8 cellular contexts compared by ENCODE assay signal in genomic region chr18:46213295-46213694, GRCh38.
A peak's percentile ranks its signal among the peaks of the same experiment; 100 is the strongest.
DNase-seq lines count a peak whose midpoint lies in the region; ATAC-seq and TF ChIP-seq lines count a peak whose summit lies in the region.

No MANE protein-coding gene starts in this region.

- peaks cover 40% of the 10 kb centered on the region for H3K4me1 ChIP-seq in DND-41 (ENCODE audit: insufficient read depth, low read length)
- peaks cover 40% of the 10 kb centered on the region for H3K4me1 ChIP-seq in KMS-11 (ENCODE audit: low read depth, poor library complexity, severe bottlenecking)

- TF ChIP-seq CTCF in DND-41 (IDR thresholded peaks at IDR 0.05; ENCODE audit: borderline replicate concordance, extremely low read depth, low read length, poor library complexity, severe bottlenecking) (peak; percentile 69), KMS-11 (conservative IDR thresholded peaks at IDR 0.05; ENCODE audit: low read depth, low read length) (peak; percentile 81)

- H3K9me3 Mint-ChIP-seq in naive B cell: no peaks in the 10 kb centered on the region

- H4K20me1 ChIP-seq in DND-41 (ENCODE audit: insufficient read depth, low read length) (peaks cover 28% of the 10 kb centered on the region; the same call in 1 of the 2 replicates), KMS-11 (ENCODE audit: insufficient read depth) (peaks cover 20% of the 10 kb centered on the region)

- H3K4me2 ChIP-seq in DND-41 (ENCODE audit: insufficient read depth, low read length) (no peak overlapping the region), KMS-11 (no peak overlapping the region)

- H2AFZ ChIP-seq in DND-41 (ENCODE audit: low read depth, low read length) (no peak overlapping the region), KMS-11 (ENCODE audit: low read depth) (no peak overlapping the region)

- DNase-seq in DND-41 (no peak), T47D (ENCODE audit: low read depth in 1 of 2, low spot score in 1 of 2) (peak; percentile 2 to 4), naive B cell (peak; percentile 11)
- DNase-seq in activated CD4-positive, alpha-beta T cell treated with anti-CD3 and anti-CD28 coated beads for 1 hour: no peak

- H3K9me3 ChIP-seq in DND-41 (ENCODE audit: insufficient read depth, low read length, severe bottlenecking): no peaks in the 10 kb centered on the region

- peaks cover 32% of the 10 kb centered on the region for H3K36me3 ChIP-seq in DND-41 (ENCODE audit: insufficient read depth, low read length)
- H3K36me3 ChIP-seq in KMS-11 (ENCODE audit: insufficient read depth): no peaks in the 10 kb centered on the region; the same call in 1 of the 2 replicates

- peak overlapping the region in 3 of 6 donors; percentile 65 to 79 (median 76) for H3K27ac Mint-ChIP-seq in naive B cell

- H3K27me3 ChIP-seq in DND-41 (ENCODE audit: insufficient read depth, low read length, poor library complexity) (no peaks in the 10 kb centered on the region), KMS-11 (ENCODE audit: insufficient read depth, low read depth) (no peaks in the 10 kb centered on the region)

- peaks cover 17 to 24% of the 10 kb centered on the region in 2 donors for H3K36me3 Mint-ChIP-seq in naive B cell

- H3K27me3 Mint-ChIP-seq in naive B cell: no peaks in the 10 kb centered on the region

- H3K27ac ChIP-seq in DND-41 (ENCODE audit: low read length): no peak overlapping the region
- no peak overlapping the region for H3K27ac ChIP-seq in KMS-11

- no peak overlapping the region for H3K4me3 ChIP-seq in DND-41 (ENCODE audit: low read depth in 1 of 2, low read length in 2 of 2)
- no peak overlapping the region for H3K4me3 ChIP-seq in KMS-11 (IDR thresholded peaks at IDR 0.05; ENCODE audit: insufficient read depth, low read depth, low read length)

- peaks cover 100% of the 10 kb centered on the region for H3K79me2 ChIP-seq in DND-41 (ENCODE audit: insufficient read depth, low read length)
- H3K79me2 ChIP-seq in KMS-11 (ENCODE audit: insufficient read depth, low read depth): peaks cover 77% of the 10 kb centered on the region

- no peak overlapping the region for H3K9ac ChIP-seq in DND-41 (ENCODE audit: low read depth, low read length)
- H3K9ac ChIP-seq in KMS-11: no peak overlapping the region

- ATAC-seq in DND-41 (ENCODE audit: insufficient read depth, low read depth) (peak; percentile 59), naive B cell (ENCODE audit: low read depth in 2 of 2) (peak in 1 of 2 donors; percentile 61), HG03469 (IDR thresholded peaks at IDR 0.05; ENCODE audit: unreplicated experiment) (no peak), HG03342 (IDR thresholded peaks at IDR 0.05; ENCODE audit: unreplicated experiment) (no peak), HG03025 (IDR thresholded peaks at IDR 0.05; ENCODE audit: low FRiP score, unreplicated experiment) (no peak)

- in situ Hi-C loops in T47D (cut with HindIII; ENCODE audit: low pct_unique_long_range_greater_than_20kb, low sequenced_read_pairs): no loop called here

- peaks cover 51 to 66% (median 65%) of the 10 kb centered on the region in 3 donors for H3K4me1 Mint-ChIP-seq in naive B cell

- H3K4me3 Mint-ChIP-seq in naive B cell: peak overlapping the region in 3 of 8 donors; percentile 3 to 48 (median 16)

Comparison
In these comparisons a context has a peak if more than half of its experiments do, and no peak if none do; other contexts are left out.
1. DNase-seq: peak in T47D (2 of 2) and naive B cell (single experiment); none in DND-41 (single experiment) and activated CD4-positive, alpha-beta T cell treated with anti-CD3 and anti-CD28 coated beads for 1 hour (single experiment).